Comparison of ENCODE assay signal across 21 cellular contexts in the genomic region with DNA sequence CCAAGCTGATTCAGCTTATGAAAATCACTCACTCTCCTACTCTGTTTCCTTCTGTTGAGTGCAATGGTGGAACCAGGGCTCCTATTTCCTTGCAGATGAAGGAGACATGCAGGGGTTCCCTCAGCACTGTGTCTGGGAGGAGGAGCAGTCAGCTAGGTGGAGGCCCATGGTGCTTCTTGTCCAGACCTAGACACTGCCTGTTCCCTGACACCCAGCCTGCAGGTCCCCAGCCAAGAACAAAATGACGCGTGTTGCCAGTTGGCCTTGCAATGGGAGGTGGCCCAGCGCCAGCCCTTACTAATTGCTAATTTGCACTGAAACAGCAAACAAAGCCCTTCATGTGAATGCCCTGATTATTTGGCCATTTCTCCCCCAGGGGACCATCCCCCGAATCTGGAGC.
A peak's percentile ranks its signal among the peaks of the same experiment; 100 is the strongest.
DNase-seq lines count a peak whose midpoint lies in the region; ATAC-seq and FAIRE-seq lines count a peak whose summit lies in the region.
"Had no signal": no experiment of that assay in that cellular context is flagged by ENCODE, and none has a peak within 500 bp of the region (broad histone marks: within the 10 kb centered on the region; RNA-seq: fewer than 3 reads in every experiment).

No MANE protein-coding gene starts in this region.

- no peak overlapping the region for H3K4me3 ChIP-seq in small intestine (ENCODE audit: low read depth in 1 of 2, low read length in 2 of 2)
- H3K4me3 ChIP-seq: BLaER1 treated with 17β-estradiol and CSF1 and Interleukin-3, amounts not matched to agents 10 nM and 100 nM; GM23248; SJCRH30 had no signal

- no peak overlapping the region for H3K27ac ChIP-seq in substantia nigra (ENCODE audit: low read depth, low read length, poor library complexity, severe bottlenecking)
- no peak overlapping the region for H3K27ac ChIP-seq in small intestine (ENCODE audit: low read depth in 1 of 2, low read length in 1 of 2)
- H3K27ac ChIP-seq: GM23248, SJCRH30 had no signal

- 84 to 89% (median 85%) methylated on average over 4 of the region's 4 CpGs for WGBS in small intestine, 3 donors

- no peaks in the 10 kb centered on the region for H3K9me3 ChIP-seq in small intestine (ENCODE audit: control insufficient read depth, low read depth)
- H3K9me3 ChIP-seq: SJCRH30 had no signal

- H3K36me3 ChIP-seq in small intestine (ENCODE audit: control insufficient read depth in 2 of 2, insufficient read depth in 2 of 2, low read length in 2 of 2), result no peaks in the 10 kb centered on the region
- H3K36me3 ChIP-seq: SJCRH30 had no signal

- no peak for ATAC-seq in GM18870 (IDR thresholded peaks at IDR 0.05; ENCODE audit: unreplicated experiment)

- no peak for FAIRE-seq in frontal cortex (lab: Jason Lieb, UNC)
- no peak for FAIRE-seq in small intestine (lab: Jason Lieb, UNC)
- FAIRE-seq: D721Med, GM19239 had no signal

- no peaks in the 10 kb centered on the region for H3K27me3 ChIP-seq in small intestine (ENCODE audit: control insufficient read depth in 2 of 2, insufficient read depth in 2 of 2, low read length in 2 of 2)
- H3K27me3 ChIP-seq: BLaER1 treated with 17β-estradiol and CSF1 and Interleukin-3, amounts not matched to agents 10 nM and 100 nM had no signal

- DNase-seq in anterior cingulate cortex (lab: John Stamatoyannopoulos, UW) (peak in 52 of 58 donors; percentile 20 to 95 (median 66)), frontal cortex (ENCODE audit: low spot score in 2 of 2) (peak; percentile 12 to 40), midbrain (lab: John Stamatoyannopoulos, UW) (peak; percentile 44), substantia nigra (lab: John Stamatoyannopoulos, UW) (peak in 30 of 49 donors; percentile 3 to 68 (median 27)), DMS 273 (lab: John Stamatoyannopoulos, UW; ENCODE audit: unreplicated experiment) (no peak), small intestine (no peak), NOMO-1 treated with DMSO at 0.1 percent for 48 hours (lab: John Stamatoyannopoulos, UW; ENCODE audit: unreplicated experiment) (no peak)
- DNase-seq: DMS79 treated with DMSO at 0.1 percent for 48 hours, GM23248, HCEC 1CT, MM.1S, NCI-H1092, NCI-H1436 treated with DMSO at 0.1 percent for 48 hours, NCI-H2029, NCI-H345, NCI-H524 treated with DMSO at 0.1 percent for 48 hours, SJCRH30 had no signal

- no peaks in the 10 kb centered on the region for H3K4me1 ChIP-seq in small intestine (ENCODE audit: control insufficient read depth in 2 of 2, insufficient read depth in 1 of 2, low read depth in 1 of 2, low read length in 1 of 2)
- H3K4me1 ChIP-seq: SJCRH30 had no signal

Comparison
In these comparisons a context has a peak if more than half of its experiments do, and no peak if none do; other contexts are left out.
1. DNase-seq: peak in anterior cingulate cortex (52 of 58), frontal cortex (2 of 2), midbrain (single experiment) and substantia nigra (30 of 49); none in DMS 273 (single experiment), small intestine (single experiment) and NOMO-1 treated with DMSO at 0.1 percent for 48 hours (single experiment).